Comparison of ENCODE assay signal across 8 cellular contexts in genomic region chr16:71746442-71747046, GRCh38. TPM values are rescaled to one million over a fixed set of nuclear protein-coding genes. Genes with fewer than 3 reads are reported as not detected.
DNase-seq lines count a peak whose midpoint lies in the region; ATAC-seq and TF ChIP-seq lines count a peak whose summit lies in the region.

No MANE protein-coding gene starts in this region.

- CTCF ChIA-PET in CD4-positive, alpha-beta T cell (lab: Charles Lee): no interaction called here

- no peaks in the 10 kb centered on the region for H3K9me3 ChIP-seq in CD4-positive, alpha-beta T cell (ENCODE audit: control insufficient read depth, low read length)
- no peaks in the 10 kb centered on the region for H3K9me3 ChIP-seq in OCI-LY1 (ENCODE audit: low read length)

- DNase-seq in CD4-positive, alpha-beta T cell: peak in 4 of 10 experiments; percentile 7 to 19 (median 11)
- peak; percentile 55 for DNase-seq in GM13977 (ENCODE audit: low spot score)
- no peak for DNase-seq in chondrocyte (ENCODE audit: low spot score)
- no peak for DNase-seq in mesothelial cell of epicardium (ENCODE audit: low spot score in 2 of 2, unreplicated experiment in 2 of 2)
- DNase-seq in sciatic nerve (ENCODE audit: low spot score): no peak
- no peak for DNase-seq in stimulated activated CD4-positive, alpha-beta T cell treated with anti-CD3 and anti-CD28 coated beads, Interleukin-2, amount 100 ng/mL, for 24 hours

- H3K4me2 ChIP-seq in OCI-LY1 (ENCODE audit: low read length): no peak overlapping the region

- H3K27ac Mint-ChIP-seq in CD4-positive, alpha-beta T cell: no peak overlapping the region
- H3K27ac Mint-ChIP-seq in chondrocyte (ENCODE audit: unreplicated experiment): peak overlapping the region; percentile 22
- no peak overlapping the region for H3K27ac Mint-ChIP-seq in mesothelial cell of epicardium

- no peaks in the 10 kb centered on the region for H3K27me3 Mint-ChIP-seq in CD4-positive, alpha-beta T cell
- H3K27me3 Mint-ChIP-seq in chondrocyte (ENCODE audit: low read depth): no peaks in the 10 kb centered on the region
- no peaks in the 10 kb centered on the region for H3K27me3 Mint-ChIP-seq in mesothelial cell of epicardium (ENCODE audit: low read depth)

- H3K27me3 ChIP-seq in CD4-positive, alpha-beta T cell (ENCODE audit: control insufficient read depth, insufficient read depth, low read length): no peaks in the 10 kb centered on the region
- H3K27me3 ChIP-seq in OCI-LY1 (ENCODE audit: insufficient read depth, low read length): no peaks in the 10 kb centered on the region

- H3K4me1 ChIP-seq in OCI-LY1 (ENCODE audit: insufficient read depth, low read length, severe bottlenecking): no peaks in the 10 kb centered on the region

- no peaks in the 10 kb centered on the region for H3K79me2 ChIP-seq in OCI-LY1 (ENCODE audit: insufficient read depth, low read length)

- no peak overlapping the region for H3K4me3 Mint-ChIP-seq in CD4-positive, alpha-beta T cell
- H3K4me3 Mint-ChIP-seq in chondrocyte (ENCODE audit: unreplicated experiment) (no peak overlapping the region), mesothelial cell of epicardium (no peak overlapping the region)

- H3K4me1 Mint-ChIP-seq in CD4-positive, alpha-beta T cell (ENCODE audit: low read depth): peaks cover 5% of the 10 kb centered on the region
- H3K4me1 Mint-ChIP-seq in chondrocyte (ENCODE audit: low read depth): peaks cover 2% of the 10 kb centered on the region
- H3K4me1 Mint-ChIP-seq in mesothelial cell of epicardium: no peaks in the 10 kb centered on the region

- peaks cover 80% of the 10 kb centered on the region for H3K36me3 ChIP-seq in OCI-LY1 (ENCODE audit: insufficient read depth, low read length)

- H3F3A ChIP-seq in OCI-LY1 (ENCODE audit: insufficient read depth, low read length): no peaks in the 10 kb centered on the region

- peak; percentile 76 for ATAC-seq in CD4-positive, alpha-beta T cell (ENCODE audit: poor library complexity)
- no peak for ATAC-seq in sciatic nerve
- no peak for ATAC-seq in HG03135 (IDR thresholded peaks at IDR 0.05; ENCODE audit: unreplicated experiment)

- H2AFZ ChIP-seq in OCI-LY1 (ENCODE audit: low read length): no peak overlapping the region

- no peaks in the 10 kb centered on the region for H3K9me3 Mint-ChIP-seq in CD4-positive, alpha-beta T cell
- no peaks in the 10 kb centered on the region for H3K9me3 Mint-ChIP-seq in chondrocyte (ENCODE audit: low read depth)
- no peaks in the 10 kb centered on the region for H3K9me3 Mint-ChIP-seq in mesothelial cell of epicardium

- H3K27ac ChIP-seq in CD4-positive, alpha-beta T cell (ENCODE audit: low read depth, low read length): no peak overlapping the region
- no peak overlapping the region for H3K27ac ChIP-seq in OCI-LY1 (ENCODE audit: low read depth, low read length, poor library complexity, severe bottlenecking)

- H3K9me2 ChIP-seq in OCI-LY1 (ENCODE audit: low read depth, low read length): no peaks in the 10 kb centered on the region

- H3K4me3 ChIP-seq in OCI-LY1 (ENCODE audit: low read depth, low read length, poor library complexity, severe bottlenecking): no peak overlapping the region

- POLR2A ChIA-PET in CD4-positive, alpha-beta T cell (lab: Charles Lee): no interaction called here

- no peaks in the 10 kb centered on the region for H4K20me1 ChIP-seq in OCI-LY1 (ENCODE audit: insufficient read depth, low read length)

- intact Hi-C loops in CD4-positive, alpha-beta T cell (cut with DNase I, micrococcal nuclease): loop anchor here in 1 of 2 experiments (2.0 to 10.0 kb wide), 3 partner anchors 22 to 214 kb away; partner anchors contain the start of gene PHLPP2
- intact Hi-C loops in sciatic nerve (cut with DNase I): no loop called here

- in situ Hi-C loops in GM13977 (cut with MboI; ENCODE audit: low pct_unique_long_range_greater_than_20kb, low sequenced_read_pairs, unreplicated experiment): no loop called here

- TF ChIP-seq CTCF in CD4-positive, alpha-beta T cell (IDR thresholded peaks at IDR 0.05): peak; percentile 74
- TF ChIP-seq CTCF in GM13977 (IDR thresholded peaks at IDR 0.05; ENCODE audit: extremely low read depth, insufficient read depth, missing control alignments) (peak; percentile 71), OCI-LY1 (IDR thresholded peaks at IDR 0.05; ENCODE audit: low read length) (peak; percentile 77), chondrocyte (IDR thresholded peaks at IDR 0.05) (peak; percentile 88), mesothelial cell of epicardium (IDR thresholded peaks at IDR 0.05; ENCODE audit: unreplicated experiment) (peak; percentile 56)

- H3K36me3 Mint-ChIP-seq in CD4-positive, alpha-beta T cell (ENCODE audit: low read depth): peaks cover 81% of the 10 kb centered on the region
- peaks cover 29% of the 10 kb centered on the region for H3K36me3 Mint-ChIP-seq in chondrocyte (ENCODE audit: low read depth)
- H3K36me3 Mint-ChIP-seq in mesothelial cell of epicardium: peaks cover 41% of the 10 kb centered on the region

- no peak overlapping the region for H3K9ac ChIP-seq in OCI-LY1 (ENCODE audit: low read length)

RNA-seq across cellular contexts. Expression of gene PHLPP2, which starts 22.0 kb away (rescaled TPM):
- 1 to 10 TPM; 7.1 to 7.7 TPM for total RNA-seq in CD4-positive, alpha-beta T cell
- 10.2 to 12.0 TPM (median 10.9 TPM) in 3 replicates for total RNA-seq in chondrocyte
- 18.2 to 19.0 TPM (median 18.6 TPM) in 3 replicates for total RNA-seq in mesothelial cell of epicardium
- total RNA-seq in sciatic nerve: 22.5 TPM
